ENCODE assay signal across 8 cellular contexts in genomic region chr15:43775411-43775965, GRCh38. TPM values are rescaled to one million over a fixed set of nuclear protein-coding genes. Genes with fewer than 3 reads are reported as not detected.
DNase-seq lines count a peak whose midpoint lies in the region; ATAC-seq and TF ChIP-seq lines count a peak whose summit lies in the region.

No MANE protein-coding gene starts in this region.

- CTCF ChIA-PET in activated CD4-positive, alpha-beta memory T cell treated with anti-CD3 and anti-CD28 coated beads for 36 hours (lab: Charles Lee): interaction anchor here (2.1 kb wide), 1 partner anchor 19 kb away, joined by 5 read pairs; no protein-coding TSS in a partner anchor
- CTCF ChIA-PET in activated CD4-positive, alpha-beta memory T cell treated with anti-CD3 and anti-CD28 coated beads, Interleukin-2, amount 10 ng/mL, durations not matched to agents 7 days and 5 days (lab: Charles Lee): interaction anchor here (1.7 kb wide), 1 partner anchor 11 kb away, joined by 10 read pairs; no protein-coding TSS in a partner anchor

- POLR2A ChIA-PET in activated CD4-positive, alpha-beta memory T cell treated with anti-CD3 and anti-CD28 coated beads for 36 hours (lab: Charles Lee): interaction anchor here (1.8 to 2.5 kb wide), 3 partner anchors 11 to 52 kb away, joined by 9 to 21 read pairs (median 10); partner anchors contain the start of genes SERF2 and WDR76
- POLR2A ChIA-PET in activated CD4-positive, alpha-beta memory T cell treated with anti-CD3 and anti-CD28 coated beads, Interleukin-2, amount 10 ng/mL, durations not matched to agents 7 days and 5 days (lab: Charles Lee): interaction anchor here (0.6 to 5.0 kb wide), 7 partner anchors 10 to 25 kb away, joined by 3 to 45 read pairs (median 5); partner anchors contain the start of genes HYPK, SERF2 and SERINC4

- TF ChIP-seq POLR2A in thyroid gland (IDR thresholded peaks at IDR 0.05) (no peak), GM18505 (IDR thresholded peaks at IDR 0.05; ENCODE audit: borderline replicate concordance, extremely low read depth, insufficient read depth, insufficient read length) (no peak)

- H3K27ac ChIP-seq in thyroid gland: peak overlapping the region in 2 of 3 donors; percentile 86 to 95

- H3K4me1 Mint-ChIP-seq in activated CD4-positive, alpha-beta memory T cell treated with anti-CD3 and anti-CD28 coated beads for 36 hours (ENCODE audit: low read depth): peaks cover 24% of the 10 kb centered on the region
- H3K4me1 Mint-ChIP-seq in activated CD4-positive, alpha-beta memory T cell treated with anti-CD3 and anti-CD28 coated beads, Interleukin-2, amount 10 ng/mL, durations not matched to agents 7 days and 5 days: peaks cover 18% of the 10 kb centered on the region
- peaks cover 33% of the 10 kb centered on the region for H3K4me1 Mint-ChIP-seq in activated naive CD8-positive, alpha-beta T cell treated with anti-CD3 and anti-CD28 coated beads, Interleukin-2, amount 50 U/mL, for 24 hours

- no peaks in the 10 kb centered on the region for H3K27me3 Mint-ChIP-seq in activated CD4-positive, alpha-beta memory T cell treated with anti-CD3 and anti-CD28 coated beads for 36 hours
- H3K27me3 Mint-ChIP-seq in activated CD4-positive, alpha-beta memory T cell treated with anti-CD3 and anti-CD28 coated beads, Interleukin-2, amount 10 ng/mL, durations not matched to agents 7 days and 5 days: peaks cover 13% of the 10 kb centered on the region
- H3K27me3 Mint-ChIP-seq in activated naive CD8-positive, alpha-beta T cell treated with anti-CD3 and anti-CD28 coated beads, Interleukin-2, amount 50 U/mL, for 24 hours: no peaks in the 10 kb centered on the region

- no peaks in the 10 kb centered on the region for H3K27me3 ChIP-seq in thyroid gland

- H3K9me3 ChIP-seq in thyroid gland: no peaks in the 10 kb centered on the region

- H3K27ac Mint-ChIP-seq in activated CD4-positive, alpha-beta memory T cell treated with anti-CD3 and anti-CD28 coated beads for 36 hours: no peak overlapping the region
- no peak overlapping the region for H3K27ac Mint-ChIP-seq in activated CD4-positive, alpha-beta memory T cell treated with anti-CD3 and anti-CD28 coated beads, Interleukin-2, amount 10 ng/mL, durations not matched to agents 7 days and 5 days
- H3K27ac Mint-ChIP-seq in activated naive CD8-positive, alpha-beta T cell treated with anti-CD3 and anti-CD28 coated beads, Interleukin-2, amount 50 U/mL, for 24 hours: peak overlapping the region; percentile 83

- no peak overlapping the region for H3K4me3 ChIP-seq in thyroid gland (replicated peaks in 1 of 3)

- 78 to 92% methylated on average over 1 of the region's 1 CpG for WGBS in thyroid gland, 2 donors

- TF ChIP-seq CTCF in thyroid gland (IDR thresholded peaks at IDR 0.05) (peak in 4 of 6 experiments; percentile 25 to 51 (median 42)), GM20000 (IDR thresholded peaks at IDR 0.05; ENCODE audit: extremely low read depth, missing control alignments) (no peak)

- no peak overlapping the region for H3K4me3 Mint-ChIP-seq in activated CD4-positive, alpha-beta memory T cell treated with anti-CD3 and anti-CD28 coated beads for 36 hours
- no peak overlapping the region for H3K4me3 Mint-ChIP-seq in activated CD4-positive, alpha-beta memory T cell treated with anti-CD3 and anti-CD28 coated beads, Interleukin-2, amount 10 ng/mL, durations not matched to agents 7 days and 5 days
- H3K4me3 Mint-ChIP-seq in activated naive CD8-positive, alpha-beta T cell treated with anti-CD3 and anti-CD28 coated beads, Interleukin-2, amount 50 U/mL, for 24 hours: peak overlapping the region; percentile 83

- peaks cover 22% of the 10 kb centered on the region for H3K36me3 Mint-ChIP-seq in activated CD4-positive, alpha-beta memory T cell treated with anti-CD3 and anti-CD28 coated beads for 36 hours
- H3K36me3 Mint-ChIP-seq in activated CD4-positive, alpha-beta memory T cell treated with anti-CD3 and anti-CD28 coated beads, Interleukin-2, amount 10 ng/mL, durations not matched to agents 7 days and 5 days (ENCODE audit: low read depth): peaks cover 30% of the 10 kb centered on the region
- H3K36me3 Mint-ChIP-seq in activated naive CD8-positive, alpha-beta T cell treated with anti-CD3 and anti-CD28 coated beads, Interleukin-2, amount 50 U/mL, for 24 hours (ENCODE audit: low read depth): peaks cover 27% of the 10 kb centered on the region

- peak; percentile 13 for DNase-seq in activated CD4-positive, alpha-beta memory T cell treated with anti-CD3 and anti-CD28 coated beads for 36 hours
- DNase-seq in activated CD4-positive, alpha-beta memory T cell treated with anti-CD3 and anti-CD28 coated beads, Interleukin-2, amount 10 ng/mL, durations not matched to agents 7 days and 5 days: no peak
- DNase-seq in NCI-H2081 treated with DMSO at 0.1 percent for 48 hours (lab: John Stamatoyannopoulos, UW): peak; percentile 27
- no peak for DNase-seq in activated naive CD8-positive, alpha-beta T cell treated with anti-CD3 and anti-CD28 coated beads, Interleukin-2, amount 50 U/mL, for 24 hours
- DNase-seq in iPS-NIHi11 (ENCODE audit: low spot score): peak; percentile 39
- peak; percentile 69 to 80 for DNase-seq in thyroid gland
- DNase-seq in GM20000 (ENCODE audit: low spot score): no peak

- peaks cover 28 to 35% of the 10 kb centered on the region in 2 donors for H3K36me3 ChIP-seq in thyroid gland

- peaks cover 15 to 17% of the 10 kb centered on the region in 2 donors for H3K4me1 ChIP-seq in thyroid gland

- no peak for ATAC-seq in activated naive CD8-positive, alpha-beta T cell treated with anti-CD3 and anti-CD28 coated beads, Interleukin-2, amount 50 U/mL, for 24 hours
- no peak for ATAC-seq in GM18505 (IDR thresholded peaks at IDR 0.05; ENCODE audit: unreplicated experiment)

- no peaks in the 10 kb centered on the region for H3K9me3 Mint-ChIP-seq in activated CD4-positive, alpha-beta memory T cell treated with anti-CD3 and anti-CD28 coated beads for 36 hours
- H3K9me3 Mint-ChIP-seq in activated CD4-positive, alpha-beta memory T cell treated with anti-CD3 and anti-CD28 coated beads, Interleukin-2, amount 10 ng/mL, durations not matched to agents 7 days and 5 days: no peaks in the 10 kb centered on the region
- no peaks in the 10 kb centered on the region for H3K9me3 Mint-ChIP-seq in activated naive CD8-positive, alpha-beta T cell treated with anti-CD3 and anti-CD28 coated beads, Interleukin-2, amount 50 U/mL, for 24 hours

- intact Hi-C loops in activated CD4-positive, alpha-beta memory T cell treated with anti-CD3 and anti-CD28 coated beads for 36 hours (cut with micrococcal nuclease): no loop called here
- intact Hi-C loops in thyroid gland (cut with DNase I): no loop called here

RNA-seq across cellular contexts. Expression of gene ELL3, which starts 1.3 kb away (rescaled TPM):
- total RNA-seq in activated CD4-positive, alpha-beta memory T cell treated with anti-CD3 and anti-CD28 coated beads for 36 hours: 1 to 10 TPM; 2.4 to 2.9 TPM
- under 1 TPM; 0.25 to 0.33 TPM for total RNA-seq in activated CD4-positive, alpha-beta memory T cell treated with anti-CD3 and anti-CD28 coated beads, Interleukin-2, amount 10 ng/mL, durations not matched to agents 7 days and 5 days
- 10 to 100 TPM in 1 of 4 donors, 1 to 10 TPM in 3; 2.1 to 11.4 (median 5.3) TPM for total RNA-seq in thyroid gland

RNA-seq across cellular contexts. Expression of gene SERF2, which starts 16.6 kb away (rescaled TPM):
- 100 to 1,000 TPM; 787 to 817 TPM for total RNA-seq in activated CD4-positive, alpha-beta memory T cell treated with anti-CD3 and anti-CD28 coated beads for 36 hours
- total RNA-seq in activated CD4-positive, alpha-beta memory T cell treated with anti-CD3 and anti-CD28 coated beads, Interleukin-2, amount 10 ng/mL, durations not matched to agents 7 days and 5 days: 100 to 1,000 TPM; 907 to 928 TPM
- total RNA-seq in thyroid gland: 1,000 to 10,000 TPM in 2 of 4 donors, 100 to 1,000 TPM in 2; 331 to 1,163 (median 700) TPM

RNA-seq across cellular contexts. Expression of gene SERINC4, which starts 24.5 kb away (rescaled TPM):
- under 1 TPM; 0.10 to 0.15 TPM for total RNA-seq in activated CD4-positive, alpha-beta memory T cell treated with anti-CD3 and anti-CD28 coated beads for 36 hours
- under 1 TPM; 0.15 to 0.18 TPM for total RNA-seq in activated CD4-positive, alpha-beta memory T cell treated with anti-CD3 and anti-CD28 coated beads, Interleukin-2, amount 10 ng/mL, durations not matched to agents 7 days and 5 days
- total RNA-seq in thyroid gland: under 1 TPM in 1 of 4 donors, not detected in 3; 0.33 TPM

RNA-seq across cellular contexts. Expression of gene HYPK, which starts 24.9 kb away (rescaled TPM):
- 10 to 100 TPM; 16.7 to 19.1 TPM for total RNA-seq in activated CD4-positive, alpha-beta memory T cell treated with anti-CD3 and anti-CD28 coated beads for 36 hours
- 10 to 100 TPM; 14.3 to 14.4 TPM for total RNA-seq in activated CD4-positive, alpha-beta memory T cell treated with anti-CD3 and anti-CD28 coated beads, Interleukin-2, amount 10 ng/mL, durations not matched to agents 7 days and 5 days
- total RNA-seq in thyroid gland: 10 to 100 TPM; 11.6 to 23.4 (median 12.5) TPM

RNA-seq across cellular contexts. Expression of gene PDIA3, which starts 29.2 kb away (rescaled TPM):
- total RNA-seq in activated CD4-positive, alpha-beta memory T cell treated with anti-CD3 and anti-CD28 coated beads for 36 hours: 100 to 1,000 TPM; 286 to 291 TPM
- 100 to 1,000 TPM; 290 TPM for total RNA-seq in activated CD4-positive, alpha-beta memory T cell treated with anti-CD3 and anti-CD28 coated beads, Interleukin-2, amount 10 ng/mL, durations not matched to agents 7 days and 5 days
- 100 to 1,000 TPM; 307 to 764 (median 542) TPM for total RNA-seq in thyroid gland

Comparison
In these comparisons a context has a peak if more than half of its experiments do, and no peak if none do; other contexts are left out.
1. DNase-seq: peak in activated CD4-positive, alpha-beta memory T cell treated with anti-CD3 and anti-CD28 coated beads for 36 hours (single experiment), NCI-H2081 treated with DMSO at 0.1 percent for 48 hours (single experiment), iPS-NIHi11 (single experiment) and thyroid gland (2 of 2); none in activated CD4-positive, alpha-beta memory T cell treated with anti-CD3 and anti-CD28 coated beads, Interleukin-2, amount 10 ng/mL, durations not matched to agents 7 days and 5 days (single experiment), activated naive CD8-positive, alpha-beta T cell treated with anti-CD3 and anti-CD28 coated beads, Interleukin-2, amount 50 U/mL, for 24 hours (single experiment) and GM20000 (single experiment).